ENCODE assay signal across 27 cellular contexts in the genomic region with DNA sequence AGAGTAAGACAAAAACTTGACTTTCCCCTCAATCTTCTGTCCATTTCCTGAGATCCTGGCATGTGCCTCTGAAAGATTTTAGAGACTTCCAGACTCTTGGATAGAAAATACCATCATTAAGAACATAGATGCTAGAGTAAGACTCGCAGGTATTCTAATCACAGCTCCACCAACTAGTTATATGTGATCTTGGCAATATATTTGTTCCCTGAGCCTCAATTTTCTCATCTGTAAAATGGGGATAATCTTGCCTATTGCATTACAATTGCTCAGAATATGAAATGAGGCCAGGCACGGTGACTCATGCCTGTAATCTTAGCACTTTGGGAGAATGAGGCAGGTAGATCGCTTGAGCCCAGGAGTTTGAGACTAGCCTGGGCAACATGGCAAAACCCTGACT. TPM values are rescaled to one million over a fixed set of nuclear protein-coding genes. Genes with fewer than 3 reads are reported as not detected.
DNase-seq lines count a peak whose midpoint lies in the region; ATAC-seq, FAIRE-seq and TF ChIP-seq lines count a peak whose summit lies in the region.
"Had no signal": no experiment of that assay in that cellular context is flagged by ENCODE, and none has a peak within 500 bp of the region (broad histone marks: within the 10 kb centered on the region; RNA-seq: fewer than 3 reads in every experiment).

No MANE protein-coding gene starts in this region.

- no peak overlapping the region for H3K27ac ChIP-seq in CD4-positive, alpha-beta T cell (ENCODE audit: low read depth, low read length)
- H3K27ac ChIP-seq in small intestine (ENCODE audit: low read depth in 1 of 2, low read length in 1 of 2), result no peak overlapping the region
- H3K27ac ChIP-seq: 22Rv1, foreskin keratinocyte, thyroid gland, VCaP had no signal

- no peaks in the 10 kb centered on the region for H3K27me3 ChIP-seq in CD4-positive, alpha-beta T cell (ENCODE audit: control insufficient read depth, insufficient read depth, low read length)
- no peaks in the 10 kb centered on the region for H3K27me3 ChIP-seq in small intestine (ENCODE audit: control insufficient read depth in 2 of 2, insufficient read depth in 2 of 2, low read length in 2 of 2)
- H3K27me3 ChIP-seq: foreskin keratinocyte, heart right ventricle, thyroid gland had no signal

- no peaks in the 10 kb centered on the region for H3K27me3 Mint-ChIP-seq in activated CD4-positive, alpha-beta T cell treated with anti-CD3 and anti-CD28 coated beads for 36 hours
- H3K27me3 Mint-ChIP-seq in CD4-positive, alpha-beta T cell, result no peaks in the 10 kb centered on the region
- H3K27me3 Mint-ChIP-seq in activated naive CD8-positive, alpha-beta T cell treated with anti-CD3 and anti-CD28 coated beads for 36 hours, result no peaks in the 10 kb centered on the region
- H3K27me3 Mint-ChIP-seq in naive thymus-derived CD8-positive, alpha-beta T cell, result no peaks in the 10 kb centered on the region
- no peaks in the 10 kb centered on the region for H3K27me3 Mint-ChIP-seq in type B pancreatic cell
- H3K27me3 Mint-ChIP-seq: activated naive CD8-positive, alpha-beta T cell treated with anti-CD3 and anti-CD28 coated beads, Interleukin-2, amount 10 ng/mL, durations not matched to agents 7 days and 5 days; stimulated activated memory B cell treated with anti-CD40 and anti-IgM and Interleukin-4, amounts not matched to agents 10 μg/mL and 1 μg/mL and 100 μg/mL, for 72 hours had no signal

- CTCF ChIA-PET in activated CD4-positive, alpha-beta T cell treated with anti-CD3 and anti-CD28 coated beads for 36 hours (lab: Charles Lee), result interaction anchor here (0.9 to 3.1 kb wide), 4 partner anchors 9 to 242 kb away, joined by 4 to 15 read pairs (median 6); no protein-coding TSS in a partner anchor
- CTCF ChIA-PET in CD4-positive, alpha-beta T cell (lab: Charles Lee), result interaction anchor here (1.1 kb wide), 1 partner anchor 25 kb away, joined by 3 read pairs; a partner anchor contains a TSS

- peaks cover 80% of the 10 kb centered on the region for H3K36me3 Mint-ChIP-seq in activated CD4-positive, alpha-beta T cell treated with anti-CD3 and anti-CD28 coated beads for 36 hours (ENCODE audit: low read depth)
- H3K36me3 Mint-ChIP-seq in CD4-positive, alpha-beta T cell (ENCODE audit: low read depth), result peaks cover 92% of the 10 kb centered on the region
- peaks cover 75% of the 10 kb centered on the region for H3K36me3 Mint-ChIP-seq in activated naive CD8-positive, alpha-beta T cell treated with anti-CD3 and anti-CD28 coated beads for 36 hours
- H3K36me3 Mint-ChIP-seq in naive thymus-derived CD8-positive, alpha-beta T cell, result peaks cover 0 to 76% (median 8%) of the 10 kb centered on the region in 3 donors
- peaks cover 27% of the 10 kb centered on the region for H3K36me3 Mint-ChIP-seq in type B pancreatic cell

- H3K4me3 Mint-ChIP-seq in activated CD4-positive, alpha-beta T cell treated with anti-CD3 and anti-CD28 coated beads for 36 hours, result no peak overlapping the region
- no peak overlapping the region for H3K4me3 Mint-ChIP-seq in CD4-positive, alpha-beta T cell
- no peak overlapping the region for H3K4me3 Mint-ChIP-seq in activated naive CD8-positive, alpha-beta T cell treated with anti-CD3 and anti-CD28 coated beads for 36 hours
- peak overlapping the region in 1 of 10 donors; percentile 22 for H3K4me3 Mint-ChIP-seq in naive thymus-derived CD8-positive, alpha-beta T cell
- H3K4me3 Mint-ChIP-seq in type B pancreatic cell, result no peak overlapping the region
- H3K4me3 Mint-ChIP-seq: activated naive CD8-positive, alpha-beta T cell treated with anti-CD3 and anti-CD28 coated beads, Interleukin-2, amount 10 ng/mL, durations not matched to agents 7 days and 5 days; GM23338; stimulated activated memory B cell treated with anti-CD40 and anti-IgM and Interleukin-4, amounts not matched to agents 10 μg/mL and 1 μg/mL and 100 μg/mL, for 72 hours had no signal

- 94 to 97% (median 95%) methylated on average over 3 of the region's 3 CpGs for WGBS in small intestine, 3 donors

- no peak for FAIRE-seq in small intestine (lab: Jason Lieb, UNC)

- no peak for TF ChIP-seq CTCF in CD4-positive, alpha-beta T cell (IDR thresholded peaks at IDR 0.05)
- no peak for TF ChIP-seq CTCF in type B pancreatic cell (conservative IDR thresholded peaks at IDR 0.05)

- H3K9me3 Mint-ChIP-seq in activated CD4-positive, alpha-beta T cell treated with anti-CD3 and anti-CD28 coated beads for 36 hours (ENCODE audit: low read depth), result no peaks in the 10 kb centered on the region
- H3K9me3 Mint-ChIP-seq in CD4-positive, alpha-beta T cell, result no peaks in the 10 kb centered on the region
- H3K9me3 Mint-ChIP-seq in activated naive CD8-positive, alpha-beta T cell treated with anti-CD3 and anti-CD28 coated beads for 36 hours, result no peaks in the 10 kb centered on the region
- no peaks in the 10 kb centered on the region for H3K9me3 Mint-ChIP-seq in naive thymus-derived CD8-positive, alpha-beta T cell
- H3K9me3 Mint-ChIP-seq in type B pancreatic cell, result no peaks in the 10 kb centered on the region
- H3K9me3 Mint-ChIP-seq: activated naive CD8-positive, alpha-beta T cell treated with anti-CD3 and anti-CD28 coated beads, Interleukin-2, amount 10 ng/mL, durations not matched to agents 7 days and 5 days; GM23338; stimulated activated memory B cell treated with anti-CD40 and anti-IgM and Interleukin-4, amounts not matched to agents 10 μg/mL and 1 μg/mL and 100 μg/mL, for 72 hours had no signal

- DNase-seq in activated CD4-positive, alpha-beta T cell treated with anti-CD3 and anti-CD28 coated beads for 36 hours, result no peak
- no peak for DNase-seq in activated CD4-positive, alpha-beta T cell treated with anti-CD3 and anti-CD28 coated beads, Interleukin-2, amount 50 U/mL, for 4 hours
- DNase-seq in CD4-positive, alpha-beta T cell, result no peak
- no peak for DNase-seq in activated naive CD8-positive, alpha-beta T cell treated with anti-CD3 and anti-CD28 coated beads for 36 hours
- DNase-seq in naive thymus-derived CD8-positive, alpha-beta T cell, result no peak
- no peak for DNase-seq in type B pancreatic cell (ENCODE audit: extremely low spot score, unreplicated experiment)
- DNase-seq in NCI-H748 (lab: John Stamatoyannopoulos, UW; ENCODE audit: unreplicated experiment), result no peak
- DNase-seq in small intestine, result no peak
- DNase-seq: activated CD4-positive, alpha-beta T cell treated with anti-CD3 and anti-CD28 coated beads, Interleukin-2, amount 50 U/mL, for 1 hour; activated naive CD8-positive, alpha-beta T cell treated with anti-CD3 and anti-CD28 coated beads, Interleukin-2, amount 10 ng/mL, durations not matched to agents 7 days and 5 days; AML-193; effector CD8-positive, alpha-beta T cell; foreskin keratinocyte; heart right ventricle; left colon; mesenchymal stem cell; NCI-H510A; PC-3; retina; stimulated activated CD4-positive, alpha-beta T cell treated with anti-CD3 and anti-CD28 coated beads, Interleukin-2, amount 100 ng/mL, for 48 hours; thyroid gland had no signal

- POLR2A ChIA-PET in activated CD4-positive, alpha-beta T cell treated with anti-CD3 and anti-CD28 coated beads for 36 hours (lab: Charles Lee), result no interaction called here
- POLR2A ChIA-PET in CD4-positive, alpha-beta T cell (lab: Charles Lee), result interaction anchor here (1.5 to 15.1 kb wide), 3 partner anchors 9 to 23 kb away, joined by 4 to 577 read pairs (median 24); a partner anchor contains a TSS
- POLR2A ChIA-PET in naive thymus-derived CD8-positive, alpha-beta T cell (lab: Charles Lee), result interaction anchor here (1.2 to 1.6 kb wide), 2 partner anchors 10 to 12 kb away, joined by 3 to 7 read pairs; a partner anchor contains a TSS

- H3K36me3 ChIP-seq in small intestine (ENCODE audit: control insufficient read depth in 2 of 2, insufficient read depth in 2 of 2, low read length in 2 of 2), result peaks cover 10 to 24% of the 10 kb centered on the region in 2 donors

- no peaks in the 10 kb centered on the region for H3K9me3 ChIP-seq in CD4-positive, alpha-beta T cell (ENCODE audit: control insufficient read depth, low read length)
- no peaks in the 10 kb centered on the region for H3K9me3 ChIP-seq in small intestine (ENCODE audit: control insufficient read depth, low read depth)
- H3K9me3 ChIP-seq: heart right ventricle, thyroid gland had no signal

- H3K27ac Mint-ChIP-seq in activated CD4-positive, alpha-beta T cell treated with anti-CD3 and anti-CD28 coated beads for 36 hours, result peak overlapping the region; percentile 79
- H3K27ac Mint-ChIP-seq in CD4-positive, alpha-beta T cell, result peak overlapping the region; percentile 95
- peak overlapping the region; percentile 81 for H3K27ac Mint-ChIP-seq in activated naive CD8-positive, alpha-beta T cell treated with anti-CD3 and anti-CD28 coated beads for 36 hours
- H3K27ac Mint-ChIP-seq in naive thymus-derived CD8-positive, alpha-beta T cell, result peak overlapping the region in 8 of 10 donors; percentile 63 to 95 (median 86)
- H3K27ac Mint-ChIP-seq in type B pancreatic cell, result no peak overlapping the region
- H3K27ac Mint-ChIP-seq: GM23338 had no signal

- H3K4me3 ChIP-seq in small intestine (ENCODE audit: low read depth in 1 of 2, low read length in 2 of 2), result no peak overlapping the region
- H3K4me3 ChIP-seq: GM23338, heart right ventricle, thyroid gland had no signal

- no peak for ATAC-seq in activated CD4-positive, alpha-beta T cell treated with anti-CD3 and anti-CD28 coated beads for 36 hours
- no peak for ATAC-seq in CD4-positive, alpha-beta T cell (ENCODE audit: poor library complexity)
- no peak for ATAC-seq in naive thymus-derived CD8-positive, alpha-beta T cell
- ATAC-seq: esophagus mucosa; foreskin keratinocyte; GM23338; heart right ventricle; left colon; PC-3; Right ventricle myocardium inferior; stimulated activated memory B cell treated with anti-CD40 and anti-IgM and Interleukin-4, amounts not matched to agents 10 μg/mL and 1 μg/mL and 100 μg/mL, for 72 hours had no signal

- H3K4me1 Mint-ChIP-seq in activated CD4-positive, alpha-beta T cell treated with anti-CD3 and anti-CD28 coated beads for 36 hours, result peaks cover 69% of the 10 kb centered on the region
- peaks cover 76% of the 10 kb centered on the region for H3K4me1 Mint-ChIP-seq in CD4-positive, alpha-beta T cell (ENCODE audit: low read depth)
- H3K4me1 Mint-ChIP-seq in activated naive CD8-positive, alpha-beta T cell treated with anti-CD3 and anti-CD28 coated beads for 36 hours, result peaks cover 51% of the 10 kb centered on the region
- peaks cover 50 to 84% (median 79%) of the 10 kb centered on the region in 4 donors for H3K4me1 Mint-ChIP-seq in naive thymus-derived CD8-positive, alpha-beta T cell
- peaks cover 10% of the 10 kb centered on the region for H3K4me1 Mint-ChIP-seq in type B pancreatic cell (ENCODE audit: unreplicated experiment)

- intact Hi-C loops in activated CD4-positive, alpha-beta T cell treated with anti-CD3 and anti-CD28 coated beads for 36 hours (cut with DNase I, micrococcal nuclease), result no loop called here
- intact Hi-C loops in CD4-positive, alpha-beta T cell (cut with DNase I, micrococcal nuclease), result no loop called here

- peaks cover 18 to 24% of the 10 kb centered on the region in 2 donors for H3K4me1 ChIP-seq in small intestine (ENCODE audit: control insufficient read depth in 2 of 2, insufficient read depth in 1 of 2, low read depth in 1 of 2, low read length in 1 of 2)

RNA-seq across cellular contexts. Expression of a gene that starts 10.7 kb away (rescaled TPM):
- total RNA-seq in activated CD4-positive, alpha-beta T cell treated with anti-CD3 and anti-CD28 coated beads for 36 hours, result 100 to 1,000 TPM; 157 to 180 TPM
- 100 to 1,000 TPM; 101 to 106 TPM for total RNA-seq in CD4-positive, alpha-beta T cell
- 100 to 1,000 TPM; 183 to 190 TPM for total RNA-seq in activated naive CD8-positive, alpha-beta T cell treated with anti-CD3 and anti-CD28 coated beads for 36 hours
- total RNA-seq in naive thymus-derived CD8-positive, alpha-beta T cell, result 10 to 100 TPM; 78.4 to 79.3 TPM
- 100 to 1,000 TPM; 125 to 175 (median 144) TPM for polyA plus RNA-seq in naive thymus-derived CD8-positive, alpha-beta T cell
- 30.8 and 42.9 TPM in 2 replicates for total RNA-seq in type B pancreatic cell (ENCODE audit: low replicate concordance)
- polyA plus RNA-seq in small intestine, result 100 to 1,000 TPM in 1 of 3 donors, 10 to 100 TPM in 2; 62.1 to 114 (median 86.6) TPM

RNA-seq across cellular contexts. Expression of a gene that starts 21.7 kb away (rescaled TPM):
- 10 to 100 TPM; 33.6 to 39.2 TPM for total RNA-seq in activated CD4-positive, alpha-beta T cell treated with anti-CD3 and anti-CD28 coated beads for 36 hours
- 10 to 100 TPM; 20.9 to 23.6 TPM for total RNA-seq in CD4-positive, alpha-beta T cell
- total RNA-seq in activated naive CD8-positive, alpha-beta T cell treated with anti-CD3 and anti-CD28 coated beads for 36 hours, result 10 to 100 TPM; 35.4 to 35.6 TPM
- total RNA-seq in naive thymus-derived CD8-positive, alpha-beta T cell, result 10 to 100 TPM; 23.0 to 23.1 TPM
- polyA plus RNA-seq in naive thymus-derived CD8-positive, alpha-beta T cell, result 10 to 100 TPM; 13.6 to 24.2 (median 21.9) TPM
- 42.3 and 43.1 TPM in 2 replicates for total RNA-seq in type B pancreatic cell (ENCODE audit: low replicate concordance)
- polyA plus RNA-seq in small intestine, result 10 to 100 TPM; 18.9 to 26.2 (median 22.1) TPM

RNA-seq across cellular contexts. Expression of a gene that starts 25.4 kb away (rescaled TPM):
- 10 to 100 TPM; 60.0 to 62.6 TPM for total RNA-seq in activated CD4-positive, alpha-beta T cell treated with anti-CD3 and anti-CD28 coated beads for 36 hours
- total RNA-seq in CD4-positive, alpha-beta T cell, result 10 to 100 TPM; 89.0 to 94.9 TPM
- total RNA-seq in activated naive CD8-positive, alpha-beta T cell treated with anti-CD3 and anti-CD28 coated beads for 36 hours, result 10 to 100 TPM; 49.4 to 55.4 TPM
- total RNA-seq in naive thymus-derived CD8-positive, alpha-beta T cell, result 100 to 1,000 TPM in 1 of 2 experiments, 10 to 100 TPM in 1; 98.7 to 101 TPM
- polyA plus RNA-seq in naive thymus-derived CD8-positive, alpha-beta T cell, result 10 to 100 TPM; 33.4 to 39.0 (median 38.9) TPM
- 38.9 and 53.3 TPM in 2 replicates for total RNA-seq in type B pancreatic cell (ENCODE audit: low replicate concordance)
- polyA plus RNA-seq in small intestine, result 10 to 100 TPM in 1 of 3 donors, 1 to 10 TPM in 2; 5.6 to 27.9 (median 7.3) TPM

RNA-seq across cellular contexts. Expression of a gene that starts 32.7 kb away (rescaled TPM):
- total RNA-seq in activated CD4-positive, alpha-beta T cell treated with anti-CD3 and anti-CD28 coated beads for 36 hours, result 100 to 1,000 TPM in 1 of 2 experiments, 10 to 100 TPM in 1; 96.0 to 134 TPM
- 100 to 1,000 TPM; 161 to 186 TPM for total RNA-seq in CD4-positive, alpha-beta T cell
- 100 to 1,000 TPM in 1 of 2 experiments, 10 to 100 TPM in 1; 98.1 to 115 TPM for total RNA-seq in activated naive CD8-positive, alpha-beta T cell treated with anti-CD3 and anti-CD28 coated beads for 36 hours
- 100 to 1,000 TPM; 106 to 126 TPM for total RNA-seq in naive thymus-derived CD8-positive, alpha-beta T cell
- 10 to 100 TPM; 31.8 to 50.9 (median 44.9) TPM for polyA plus RNA-seq in naive thymus-derived CD8-positive, alpha-beta T cell
- 74.6 and 77.4 TPM in 2 replicates for total RNA-seq in type B pancreatic cell (ENCODE audit: low replicate concordance)
- polyA plus RNA-seq in small intestine, result 10 to 100 TPM; 14.1 to 30.0 (median 18.8) TPM
